Comparison of ENCODE assay signal across 35 cellular contexts in the genomic region with DNA sequence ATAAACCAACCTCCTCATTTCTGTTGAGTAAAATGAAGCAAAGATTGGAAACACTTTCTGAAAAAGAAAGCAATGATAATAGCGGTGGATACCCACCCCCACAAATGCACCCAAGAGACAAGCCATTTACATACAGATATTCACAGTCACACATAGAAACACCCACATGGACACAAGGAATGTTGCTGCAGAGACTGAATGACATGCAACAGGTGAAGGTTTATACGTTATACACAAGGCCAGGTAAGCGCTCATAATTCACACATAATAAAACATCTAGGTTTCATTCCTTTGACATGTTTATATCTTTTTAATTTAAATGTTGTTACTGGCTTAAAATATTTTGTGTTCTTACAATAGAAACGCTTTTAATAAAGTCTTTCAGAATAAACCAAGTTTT.
"Had no signal": no experiment of that assay in that cellular context is flagged by ENCODE, and none has a peak within 500 bp of the region (broad histone marks: within the 10 kb centered on the region; RNA-seq: fewer than 3 reads in every experiment).

No MANE protein-coding gene starts in this region.

- H3K4me3 ChIP-seq: MG63 had no signal

- H3K27me3 ChIP-seq: MG63 had no signal

- DNase-seq: MG63, MM.1S, MV-4-11, NCI-H1048, NCI-H1092, NCI-H1092 treated with DMSO at 0.1 percent for 48 hours, NCI-H1105, NCI-H1105 treated with DMSO at 0.1 percent for 48 hours, NCI-H1417, NCI-H1417 treated with DMSO at 0.1 percent for 48 hours, NCI-H1436, NCI-H1436 treated with DMSO at 0.1 percent for 48 hours, NCI-H146, NCI-H1694, NCI-H1694 treated with DMSO at 0.1 percent for 48 hours, NCI-H187, NCI-H187 treated with DMSO at 0.1 percent for 48 hours, NCI-H1930, NCI-H2029, NCI-H2029 treated with DMSO at 0.1 percent for 48 hours, NCI-H2081 treated with DMSO at 0.1 percent for 48 hours, NCI-H2107, NCI-H2171, NCI-H2171 treated with DMSO at 0.1 percent for 48 hours, NCI-H2227 treated with DMSO at 0.1 percent for 48 hours, NCI-H226, NCI-H345, NCI-H446, NCI-H446 treated with DMSO at 0.1 percent for 48 hours, NCI-H510A, NCI-H510A treated with DMSO at 0.1 percent for 48 hours, NCI-H524, NCI-H524 treated with DMSO at 0.1 percent for 48 hours, NCI-H526, NCI-H526 treated with DMSO at 0.1 percent for 48 hours had no signal
